In genomic region chr19:17859533-17860330, GRCh38 we compare ENCODE assay signal across 8 cellular contexts. TPM values are rescaled to one million over a fixed set of nuclear protein-coding genes. Genes with fewer than 3 reads are reported as not detected.
DNase-seq lines count a peak whose midpoint lies in the region; ATAC-seq and TF ChIP-seq lines count a peak whose summit lies in the region.

TSS of gene RPL18A (plus strand) at chr19:17859910. CDS start at chr19:17859957, 47 bp downstream.

- H3K4me3 Mint-ChIP-seq in type B pancreatic cell, result peak within 1 kb of the TSS; percentile 99

- H3K14ac ChIP-seq in trophoblast cell (ENCODE audit: low read length), result peak within 1 kb of the TSS; percentile 75

- peak within 1 kb of the TSS; percentile 75 for H4K91ac ChIP-seq in trophoblast cell (ENCODE audit: low read depth, low read length)

- no peak within 1 kb of the TSS for H2BK12ac ChIP-seq in trophoblast cell (ENCODE audit: low read length)

- H3K36me3 ChIP-seq in adipocyte (ENCODE audit: control insufficient read depth, insufficient read depth, low read length, severe bottlenecking) (peaks cover 35% of the 10 kb centered on the region), cardiac muscle cell (peaks cover 26% of the 10 kb centered on the region), trophoblast cell (ENCODE audit: control insufficient read depth in 1 of 2, insufficient read depth in 2 of 2, low read length in 2 of 2) (peaks cover 35 to 41% of the 10 kb centered on the region in 2 experiments)

- DNase-seq in NCI-H1417 (lab: John Stamatoyannopoulos, UW) (peak; percentile 97 to 100 (median 98)), SW480 (ENCODE audit: low spot score) (peak; percentile 100), adipocyte (ENCODE audit: low read depth) (peak; percentile 100), cardiac muscle cell (ENCODE audit: low read depth in 1 of 2, low spot score in 1 of 2) (peak; percentile 99 to 100), trophoblast cell (peak; percentile 100), type B pancreatic cell (ENCODE audit: extremely low spot score, unreplicated experiment) (peak; percentile 98)

- H2BK5ac ChIP-seq in trophoblast cell (ENCODE audit: low read depth, low read length, poor library complexity), result peak within 1 kb of the TSS; percentile 7

- peak within 1 kb of the TSS; percentile 94 for H3K27ac Mint-ChIP-seq in type B pancreatic cell

- peak within 1 kb of the TSS; percentile 26 for H2BK120ac ChIP-seq in trophoblast cell (ENCODE audit: insufficient read depth, low read length, poor library complexity)

- H3K27me3 ChIP-seq in adipocyte (replicated peaks; ENCODE audit: control insufficient read depth, insufficient read depth, low read length) (no peaks in the 10 kb centered on the region), cardiac muscle cell (no peaks in the 10 kb centered on the region), trophoblast cell (ENCODE audit: insufficient read depth, low read length) (no peaks in the 10 kb centered on the region)

- peak within 1 kb of the TSS; percentile 76 for H3K4me2 ChIP-seq in trophoblast cell (ENCODE audit: low read length)

- peak within 1 kb of the TSS; percentile 83 for H2AFZ ChIP-seq in trophoblast cell (ENCODE audit: insufficient read depth, low read length, poor library complexity)

- H3K36me3 Mint-ChIP-seq in type B pancreatic cell, result peaks cover 15% of the 10 kb centered on the region

- no peak within 1 kb of the TSS for H3K23ac ChIP-seq in trophoblast cell (ENCODE audit: low read length)

- TF ChIP-seq CTCF in GM12872 (IDR thresholded peaks at IDR 0.05; ENCODE audit: insufficient read depth, low read depth, low read length), result peak; percentile 95
- peak; percentile 94 for TF ChIP-seq CTCF in cardiac muscle cell (IDR thresholded peaks at IDR 0.05; ENCODE audit: low read depth, low read length)
- TF ChIP-seq CTCF in type B pancreatic cell (conservative IDR thresholded peaks at IDR 0.05), result peak; percentile 77

- H4K8ac ChIP-seq in trophoblast cell (ENCODE audit: low read depth, low read length), result peak within 1 kb of the TSS; percentile 88

- H3K9me3 Mint-ChIP-seq in type B pancreatic cell, result no peaks in the 10 kb centered on the region

- peaks cover 19% of the 10 kb centered on the region for H3K79me2 ChIP-seq in trophoblast cell (ENCODE audit: control insufficient read depth, insufficient read depth, low read length, poor library complexity)

- no peaks in the 10 kb centered on the region for H3K9me3 ChIP-seq in adipocyte (ENCODE audit: control insufficient read depth, low read length)
- no peaks in the 10 kb centered on the region for H3K9me3 ChIP-seq in cardiac muscle cell (ENCODE audit: low read depth)
- no peaks in the 10 kb centered on the region for H3K9me3 ChIP-seq in trophoblast cell (ENCODE audit: insufficient read depth, low read depth, low read length)

- peaks cover 4% of the 10 kb centered on the region for H3K79me1 ChIP-seq in trophoblast cell (ENCODE audit: low read length)

- peak within 1 kb of the TSS; percentile 99 for H3K9ac ChIP-seq in adipocyte (ENCODE audit: low read length)
- peak within 1 kb of the TSS; percentile 87 for H3K9ac ChIP-seq in trophoblast cell (ENCODE audit: low read length)

- no CpG with 5 or more reads among the region's 80 CpGs for WGBS in trophoblast cell (ENCODE audit: extremely low coverage, insufficient coverage, insufficient read length)

- ATAC-seq in HG02759 (IDR thresholded peaks at IDR 0.05; ENCODE audit: unreplicated experiment), result peak; percentile 92

- peaks cover 6% of the 10 kb centered on the region for H3K27me3 Mint-ChIP-seq in type B pancreatic cell

- peak within 1 kb of the TSS; percentile 95 for H3K4ac ChIP-seq in trophoblast cell (ENCODE audit: low read depth, low read length)

- peak within 1 kb of the TSS; percentile 43 for H4K12ac ChIP-seq in trophoblast cell (ENCODE audit: low read depth, low read length)

- H3K27ac ChIP-seq in cardiac muscle cell (peak within 1 kb of the TSS; percentile 36), trophoblast cell (ENCODE audit: low read depth, low read length) (peak within 1 kb of the TSS; percentile 13)

- H3K4me3 ChIP-seq in adipocyte (ENCODE audit: low read length) (peak within 1 kb of the TSS; percentile 95), cardiac muscle cell (peak within 1 kb of the TSS; percentile 95), trophoblast cell (ENCODE audit: low read depth, low read length) (peak within 1 kb of the TSS; percentile 91)

- H2AK5ac ChIP-seq in trophoblast cell (ENCODE audit: low read length), result peak within 1 kb of the TSS; percentile 25

- H3K4me1 ChIP-seq in adipocyte (ENCODE audit: control insufficient read depth, insufficient read depth, low read length) (peaks cover 17% of the 10 kb centered on the region), cardiac muscle cell (ENCODE audit: low read depth) (peaks cover 6% of the 10 kb centered on the region), trophoblast cell (ENCODE audit: control insufficient read depth in 1 of 2, insufficient read depth in 2 of 2, low read length in 2 of 2) (peaks cover 0 to 12% of the 10 kb centered on the region in 2 experiments)

- H3K4me1 Mint-ChIP-seq in type B pancreatic cell (ENCODE audit: unreplicated experiment), result peaks cover 21% of the 10 kb centered on the region

- peak within 1 kb of the TSS; percentile 4 for H3K18ac ChIP-seq in trophoblast cell (ENCODE audit: low read length)

RNA-seq across cellular contexts. Expression of gene RPL18A, which starts in this region (rescaled TPM):
- total RNA-seq in cardiac muscle cell (1,484 and 1,728 TPM in 2 replicates), type B pancreatic cell (ENCODE audit: low replicate concordance) (2,506 and 2,537 TPM in 2 replicates)
- 930 and 1,120 TPM in 2 replicates for polyA plus RNA-seq in cardiac muscle cell
- polyA plus RNA-seq in trophoblast cell (2013), result 1,931 and 1,990 TPM in 2 replicates

Comparison
In these comparisons a context has a peak if more than half of its experiments do, and no peak if none do; other contexts are left out.
1. Peak in every context shown above with its lines: DNase-seq, ATAC-seq, H3K4me3 ChIP-seq and H3K27ac ChIP-seq.